In the genomic region with DNA sequence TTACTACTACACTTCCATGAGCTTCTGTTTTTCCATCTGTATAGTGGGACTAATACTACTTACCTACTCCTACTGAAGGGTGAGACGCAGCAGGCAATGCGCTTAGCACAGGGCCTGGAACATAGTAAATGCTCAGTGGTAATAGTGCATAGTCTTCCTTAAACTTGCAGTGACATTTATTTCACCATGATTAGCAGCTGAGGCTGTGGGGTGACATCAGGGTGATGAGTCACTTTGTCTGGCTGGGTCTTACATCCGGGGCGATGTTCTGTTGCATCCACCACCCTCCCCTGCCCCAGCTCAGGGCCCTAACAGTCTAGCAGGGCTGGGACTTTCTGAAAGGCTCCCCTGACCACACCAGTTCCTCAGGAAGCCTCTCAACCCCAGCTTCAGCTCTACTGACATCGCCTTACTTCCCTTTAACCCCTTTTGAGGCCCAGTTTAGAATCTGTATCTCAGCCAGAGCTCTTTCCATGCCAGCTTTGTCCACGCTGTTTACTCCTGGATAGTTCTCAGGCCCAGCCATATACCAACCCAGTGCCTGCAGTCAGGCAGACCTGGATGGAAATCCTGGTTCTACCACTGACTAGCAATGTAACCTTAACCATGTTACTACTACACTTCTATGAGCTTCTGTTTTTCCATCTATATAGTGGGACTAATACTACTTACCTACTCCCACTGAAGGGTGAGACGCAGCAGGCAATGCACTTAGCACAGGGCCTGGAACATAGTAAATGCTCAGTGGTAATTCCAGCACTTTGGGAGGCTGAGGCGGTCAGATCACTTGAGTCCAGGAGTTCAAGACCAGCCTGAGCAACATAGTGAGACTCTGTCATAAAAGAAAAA, we compare ENCODE assay signal across 8 cellular contexts.
DNase-seq lines count a peak whose midpoint lies in the region; ATAC-seq and TF ChIP-seq lines count a peak whose summit lies in the region.

No MANE protein-coding gene starts in this region.

- no peaks in the 10 kb centered on the region for H3K27me3 Mint-ChIP-seq in T-helper 1 cell treated with Interleukin-12 subunit alpha and Interleukin-12 subunit beta and Interleukin-4 antibody, amounts not matched to agents 30 μg/mL and 1 μg/mL, for 36 hours (ENCODE audit: low read depth)
- no peaks in the 10 kb centered on the region for H3K27me3 Mint-ChIP-seq in H9 (ENCODE audit: low read depth)

- no peaks in the 10 kb centered on the region for H3K23me2 ChIP-seq in H9 (ENCODE audit: insufficient read length, low read depth, low read length, poor library complexity, severe bottlenecking)

- H3K27me3 ChIP-seq in liver (ENCODE audit: control insufficient read depth in 4 of 4, insufficient read depth in 4 of 4, low read length in 3 of 4) (no peaks in the 10 kb centered on the region), H9 (ENCODE audit: insufficient read depth, low read length) (no peaks in the 10 kb centered on the region)

- H3K36me3 Mint-ChIP-seq in T-helper 1 cell treated with Interleukin-12 subunit alpha and Interleukin-12 subunit beta and Interleukin-4 antibody, amounts not matched to agents 30 μg/mL and 1 μg/mL, for 36 hours (ENCODE audit: low read depth), result peaks cover 49% of the 10 kb centered on the region
- H3K36me3 Mint-ChIP-seq in H9 (ENCODE audit: insufficient read depth in 1 of 3, low read depth in 3 of 3), result no peaks in the 10 kb centered on the region

- 79% methylated on average over 8 of the region's 8 CpGs for WGBS in liver
- WGBS in H9 (ENCODE audit: extremely low coverage, insufficient read length, low lambda C conversion rate), result no CpG with 5 or more reads among the region's 8 CpGs

- H3K9ac ChIP-seq in liver (ENCODE audit: low read depth in 1 of 2, low read length in 2 of 2) (no peak overlapping the region), H9 (ENCODE audit: extremely low read depth, insufficient read length, low read length) (no peak overlapping the region)

- H3K4ac ChIP-seq in H9 (ENCODE audit: low read depth, low read length), result no peak overlapping the region

- no peaks in the 10 kb centered on the region for H3K79me2 ChIP-seq in H9 (ENCODE audit: insufficient read depth, low read length)

- H4K8ac ChIP-seq in H9 (replicated peaks; ENCODE audit: insufficient read length, low read depth, low read length), result no peak overlapping the region

- H3K27ac ChIP-seq in liver (ENCODE audit: low read depth in 1 of 2, low read length in 2 of 2) (peak overlapping the region; percentile 63 to 76), H9 (ENCODE audit: insufficient read length, low read depth, low read length) (no peak overlapping the region)

- no peaks in the 10 kb centered on the region for H4K20me1 ChIP-seq in H9 (ENCODE audit: control insufficient read depth, insufficient read depth, insufficient read length)

- no peak overlapping the region for H4K5ac ChIP-seq in H9 (ENCODE audit: insufficient read length, low read depth, low read length)

- no peak overlapping the region for H4K91ac ChIP-seq in H9 (ENCODE audit: insufficient read length, low read depth, low read length)

- H2BK5ac ChIP-seq in H9 (ENCODE audit: insufficient read length, low read length), result no peak overlapping the region

- no peak overlapping the region for H3T11ph ChIP-seq in H9 (ENCODE audit: low read length)

- H3K79me1 ChIP-seq in H9 (ENCODE audit: insufficient read depth, low read depth, low read length, poor library complexity, severe bottlenecking), result no peaks in the 10 kb centered on the region

- H2BK120ac ChIP-seq in H9 (ENCODE audit: low read depth, low read length, poor library complexity, severe bottlenecking), result no peak overlapping the region

- peak; percentile 81 for ATAC-seq in HG03378 (IDR thresholded peaks at IDR 0.05; ENCODE audit: unreplicated experiment)

- no peak overlapping the region for H2BK12ac ChIP-seq in H9 (ENCODE audit: insufficient read length, low read depth, low read length)

- H2AK5ac ChIP-seq in H9 (ENCODE audit: insufficient read length, low read length), result no peak overlapping the region

- H3K4me1 Mint-ChIP-seq in T-helper 1 cell treated with Interleukin-12 subunit alpha and Interleukin-12 subunit beta and Interleukin-4 antibody, amounts not matched to agents 30 μg/mL and 1 μg/mL, for 36 hours (ENCODE audit: low read depth), result peaks cover 80% of the 10 kb centered on the region
- peaks cover 7 to 8% of the 10 kb centered on the region in 2 experiments; a peak in 3 of 4 replicates for H3K4me1 Mint-ChIP-seq in H9

- H3K23ac ChIP-seq in H9 (ENCODE audit: insufficient read length, low read depth, low read length), result no peak overlapping the region

- no peak overlapping the region for H3K4me3 ChIP-seq in liver (ENCODE audit: low read depth in 1 of 3, low read length in 3 of 3)

- no peak overlapping the region for H3K18ac ChIP-seq in H9 (ENCODE audit: insufficient read length, low read depth, low read length)

- peak overlapping the region; percentile 96 for H3K27ac Mint-ChIP-seq in T-helper 1 cell treated with Interleukin-12 subunit alpha and Interleukin-12 subunit beta and Interleukin-4 antibody, amounts not matched to agents 30 μg/mL and 1 μg/mL, for 36 hours
- H3K27ac Mint-ChIP-seq in H9, result no peak overlapping the region; a peak in 1 of 7 replicates

- TF ChIP-seq CTCF in liver (IDR thresholded peaks at IDR 0.05; ENCODE audit: low read depth, low read length, missing input control) (no peak), H9 (conservative IDR thresholded peaks at IDR 0.05) (no peak)

- TF ChIP-seq RAD21 in liver (IDR thresholded peaks at IDR 0.05), result no peak

- H2AFZ ChIP-seq in H9 (ENCODE audit: low read length), result no peak overlapping the region

- no peak overlapping the region for H3K4me2 ChIP-seq in H9 (ENCODE audit: insufficient read depth, insufficient read length, low read length)

- no peaks in the 10 kb centered on the region for H3K9me3 Mint-ChIP-seq in T-helper 1 cell treated with Interleukin-12 subunit alpha and Interleukin-12 subunit beta and Interleukin-4 antibody, amounts not matched to agents 30 μg/mL and 1 μg/mL, for 36 hours
- no peaks in the 10 kb centered on the region for H3K9me3 Mint-ChIP-seq in H9

- H3K56ac ChIP-seq in H9 (ENCODE audit: insufficient read length, low read depth, low read length), result no peak overlapping the region

- H2BK15ac ChIP-seq in H9 (ENCODE audit: low read depth, low read length), result no peak overlapping the region

- no peaks in the 10 kb centered on the region for H3K36me3 ChIP-seq in liver (ENCODE audit: control insufficient read depth in 4 of 4, insufficient read depth in 3 of 4, low read depth in 1 of 4, low read length in 3 of 4)

- H3K14ac ChIP-seq in H9 (ENCODE audit: insufficient read depth, low read length), result no peak overlapping the region

- H3K9me3 ChIP-seq in liver (ENCODE audit: control insufficient read depth in 4 of 4, low read length in 3 of 4) (no peaks in the 10 kb centered on the region), H9 (ENCODE audit: control insufficient read depth, low read depth, low read length) (no peaks in the 10 kb centered on the region)

- DNase-seq in activated gamma-delta T cell treated with Interleukin-2 at 50 U/mL for 16 hours (peak; percentile 85), activated gamma-delta T cell (lab: John Stamatoyannopoulos, UW) (no peak), amniotic stem cell (lab: John Stamatoyannopoulos, UW) (peak; percentile 11), H9 (no peak)
- DNase-seq in stimulated activated CD8-positive, alpha-beta memory T cell treated with anti-CD3 and anti-CD28 coated beads, Interleukin-4, amount 100 ng/mL, for 4 hours (ENCODE audit: low read depth in 2 of 2, low spot score in 1 of 2), result peak; percentile 65 to 83

- H3K4me3 Mint-ChIP-seq in T-helper 1 cell treated with Interleukin-12 subunit alpha and Interleukin-12 subunit beta and Interleukin-4 antibody, amounts not matched to agents 30 μg/mL and 1 μg/mL, for 36 hours, result peak overlapping the region; percentile 55
- H3K4me3 Mint-ChIP-seq in H9, result no peak overlapping the region

- no peak overlapping the region for H2BK20ac ChIP-seq in H9 (ENCODE audit: low read depth, low read length, poor library complexity, severe bottlenecking)

- H3K4me1 ChIP-seq in liver (ENCODE audit: control insufficient read depth in 4 of 4, insufficient read depth in 4 of 4, low read length in 3 of 4) (peaks cover 0 to 2% (median 0%) of the 10 kb centered on the region in 4 donors), H9 (ENCODE audit: insufficient read depth, low read length) (no peaks in the 10 kb centered on the region)

TF ChIP-seq in liver, 16 proteins besides CTCF, POLR2A, EP300 and RAD21:
- TF ChIP-seq JUND (IDR thresholded peaks at IDR 0.05) (peak; percentile 68 to 77), EGR1 (IDR thresholded peaks at IDR 0.05; ENCODE audit: low read depth in 2 of 2) (no peak), RXRA (IDR thresholded peaks at IDR 0.05) (peak in 1 of 2 donors; percentile 5)

Comparison
In these comparisons a context has a peak if more than half of its experiments do, and no peak if none do; other contexts are left out.
1. DNase-seq: peak in activated gamma-delta T cell treated with Interleukin-2 at 50 U/mL for 16 hours (single experiment), amniotic stem cell (single experiment) and stimulated activated CD8-positive, alpha-beta memory T cell treated with anti-CD3 and anti-CD28 coated beads, Interleukin-4, amount 100 ng/mL, for 4 hours (2 of 2); none in activated gamma-delta T cell (single experiment) and H9 (single experiment).